1 cellular context compared by ENCODE assay signal in genomic region chr11:119850822-119851409, GRCh38.
TF ChIP-seq lines count a peak whose summit lies in the region.

No MANE protein-coding gene starts in this region.

TF ChIP-seq in HEK293, 187 proteins besides CTCF, POLR2A, EP300 and RAD21 (continued from another document):
- TF ChIP-seq, protein P1, sequence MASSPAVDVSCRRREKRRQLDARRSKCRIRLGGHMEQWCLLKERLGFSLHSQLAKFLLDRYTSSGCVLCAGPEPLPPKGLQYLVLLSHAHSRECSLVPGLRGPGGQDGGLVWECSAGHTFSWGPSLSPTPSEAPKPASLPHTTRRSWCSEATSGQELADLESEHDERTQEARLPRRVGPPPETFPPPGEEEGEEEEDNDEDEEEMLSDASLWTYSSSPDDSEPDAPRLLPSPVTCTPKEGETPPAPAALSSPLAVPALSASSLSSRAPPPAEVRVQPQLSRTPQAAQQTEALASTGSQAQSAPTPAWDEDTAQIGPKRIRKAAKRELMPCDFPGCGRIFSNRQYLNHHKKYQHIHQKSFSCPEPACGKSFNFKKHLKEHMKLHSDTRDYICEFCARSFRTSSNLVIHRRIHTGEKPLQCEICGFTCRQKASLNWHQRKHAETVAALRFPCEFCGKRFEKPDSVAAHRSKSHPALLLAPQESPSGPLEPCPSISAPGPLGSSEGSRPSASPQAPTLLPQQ (tag by site-specific recombination; IDR thresholded peaks at IDR 0.05): no peak
- TF ChIP-seq ZNF624 (tag by site-specific recombination; IDR thresholded peaks at IDR 0.05) (no peak), SCRT2 (tag by site-specific recombination; IDR thresholded peaks at IDR 0.05) (peak; percentile 59), ZSCAN23 (tag by site-specific recombination; IDR thresholded peaks at IDR 0.05) (no peak), ZNF544 (tag by site-specific recombination; IDR thresholded peaks at IDR 0.05) (no peak), ZNF600 (tag by site-specific recombination; IDR thresholded peaks at IDR 0.05) (no peak), ZNF114 (tag by site-specific recombination; IDR thresholded peaks at IDR 0.05) (no peak)
- TF ChIP-seq, protein P2, sequence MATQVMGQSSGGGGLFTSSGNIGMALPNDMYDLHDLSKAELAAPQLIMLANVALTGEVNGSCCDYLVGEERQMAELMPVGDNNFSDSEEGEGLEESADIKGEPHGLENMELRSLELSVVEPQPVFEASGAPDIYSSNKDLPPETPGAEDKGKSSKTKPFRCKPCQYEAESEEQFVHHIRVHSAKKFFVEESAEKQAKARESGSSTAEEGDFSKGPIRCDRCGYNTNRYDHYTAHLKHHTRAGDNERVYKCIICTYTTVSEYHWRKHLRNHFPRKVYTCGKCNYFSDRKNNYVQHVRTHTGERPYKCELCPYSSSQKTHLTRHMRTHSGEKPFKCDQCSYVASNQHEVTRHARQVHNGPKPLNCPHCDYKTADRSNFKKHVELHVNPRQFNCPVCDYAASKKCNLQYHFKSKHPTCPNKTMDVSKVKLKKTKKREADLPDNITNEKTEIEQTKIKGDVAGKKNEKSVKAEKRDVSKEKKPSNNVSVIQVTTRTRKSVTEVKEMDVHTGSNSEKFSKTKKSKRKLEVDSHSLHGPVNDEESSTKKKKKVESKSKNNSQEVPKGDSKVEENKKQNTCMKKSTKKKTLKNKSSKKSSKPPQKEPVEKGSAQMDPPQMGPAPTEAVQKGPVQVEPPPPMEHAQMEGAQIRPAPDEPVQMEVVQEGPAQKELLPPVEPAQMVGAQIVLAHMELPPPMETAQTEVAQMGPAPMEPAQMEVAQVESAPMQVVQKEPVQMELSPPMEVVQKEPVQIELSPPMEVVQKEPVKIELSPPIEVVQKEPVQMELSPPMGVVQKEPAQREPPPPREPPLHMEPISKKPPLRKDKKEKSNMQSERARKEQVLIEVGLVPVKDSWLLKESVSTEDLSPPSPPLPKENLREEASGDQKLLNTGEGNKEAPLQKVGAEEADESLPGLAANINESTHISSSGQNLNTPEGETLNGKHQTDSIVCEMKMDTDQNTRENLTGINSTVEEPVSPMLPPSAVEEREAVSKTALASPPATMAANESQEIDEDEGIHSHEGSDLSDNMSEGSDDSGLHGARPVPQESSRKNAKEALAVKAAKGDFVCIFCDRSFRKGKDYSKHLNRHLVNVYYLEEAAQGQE (tag by site-specific recombination; IDR thresholded peaks at IDR 0.05): peak; percentile 71
- TF ChIP-seq, protein P3, sequence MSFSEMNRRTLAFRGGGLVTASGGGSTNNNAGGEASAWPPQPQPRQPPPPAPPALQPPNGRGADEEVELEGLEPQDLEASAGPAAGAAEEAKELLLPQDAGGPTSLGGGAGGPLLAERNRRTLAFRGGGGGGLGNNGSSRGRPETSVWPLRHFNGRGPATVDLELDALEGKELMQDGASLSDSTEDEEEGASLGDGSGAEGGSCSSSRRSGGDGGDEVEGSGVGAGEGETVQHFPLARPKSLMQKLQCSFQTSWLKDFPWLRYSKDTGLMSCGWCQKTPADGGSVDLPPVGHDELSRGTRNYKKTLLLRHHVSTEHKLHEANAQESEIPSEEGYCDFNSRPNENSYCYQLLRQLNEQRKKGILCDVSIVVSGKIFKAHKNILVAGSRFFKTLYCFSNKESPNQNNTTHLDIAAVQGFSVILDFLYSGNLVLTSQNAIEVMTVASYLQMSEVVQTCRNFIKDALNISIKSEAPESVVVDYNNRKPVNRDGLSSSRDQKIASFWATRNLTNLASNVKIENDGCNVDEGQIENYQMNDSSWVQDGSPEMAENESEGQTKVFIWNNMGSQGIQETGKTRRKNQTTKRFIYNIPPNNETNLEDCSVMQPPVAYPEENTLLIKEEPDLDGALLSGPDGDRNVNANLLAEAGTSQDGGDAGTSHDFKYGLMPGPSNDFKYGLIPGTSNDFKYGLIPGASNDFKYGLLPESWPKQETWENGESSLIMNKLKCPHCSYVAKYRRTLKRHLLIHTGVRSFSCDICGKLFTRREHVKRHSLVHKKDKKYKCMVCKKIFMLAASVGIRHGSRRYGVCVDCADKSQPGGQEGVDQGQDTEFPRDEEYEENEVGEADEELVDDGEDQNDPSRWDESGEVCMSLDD (tag by site-specific recombination; IDR thresholded peaks at IDR 0.05): no peak
- TF ChIP-seq, protein P4, sequence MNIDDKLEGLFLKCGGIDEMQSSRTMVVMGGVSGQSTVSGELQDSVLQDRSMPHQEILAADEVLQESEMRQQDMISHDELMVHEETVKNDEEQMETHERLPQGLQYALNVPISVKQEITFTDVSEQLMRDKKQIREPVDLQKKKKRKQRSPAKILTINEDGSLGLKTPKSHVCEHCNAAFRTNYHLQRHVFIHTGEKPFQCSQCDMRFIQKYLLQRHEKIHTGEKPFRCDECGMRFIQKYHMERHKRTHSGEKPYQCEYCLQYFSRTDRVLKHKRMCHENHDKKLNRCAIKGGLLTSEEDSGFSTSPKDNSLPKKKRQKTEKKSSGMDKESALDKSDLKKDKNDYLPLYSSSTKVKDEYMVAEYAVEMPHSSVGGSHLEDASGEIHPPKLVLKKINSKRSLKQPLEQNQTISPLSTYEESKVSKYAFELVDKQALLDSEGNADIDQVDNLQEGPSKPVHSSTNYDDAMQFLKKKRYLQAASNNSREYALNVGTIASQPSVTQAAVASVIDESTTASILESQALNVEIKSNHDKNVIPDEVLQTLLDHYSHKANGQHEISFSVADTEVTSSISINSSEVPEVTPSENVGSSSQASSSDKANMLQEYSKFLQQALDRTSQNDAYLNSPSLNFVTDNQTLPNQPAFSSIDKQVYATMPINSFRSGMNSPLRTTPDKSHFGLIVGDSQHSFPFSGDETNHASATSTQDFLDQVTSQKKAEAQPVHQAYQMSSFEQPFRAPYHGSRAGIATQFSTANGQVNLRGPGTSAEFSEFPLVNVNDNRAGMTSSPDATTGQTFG (tag by site-specific recombination; IDR thresholded peaks at IDR 0.05; ENCODE audit: borderline replicate concordance): no peak
